In genomic region chr20:1438361-1438760, GRCh38 we compare ENCODE assay signal across 22 cellular contexts. TPM values are rescaled to one million over a fixed set of nuclear protein-coding genes. Genes with fewer than 3 reads are reported as not detected.
"Had no signal": no experiment of that assay in that cellular context is flagged by ENCODE, and none has a peak within 500 bp of the region (broad histone marks: within the 10 kb centered on the region; RNA-seq: fewer than 3 reads in every experiment).

No MANE protein-coding gene starts in this region.

- H3K36me3 ChIP-seq: uterus had no signal

- ATAC-seq: gastrocnemius medialis; heart right ventricle; right lobe of liver; stimulated activated memory B cell treated with anti-CD40 and anti-IgM and Interleukin-4, amounts not matched to agents 10 μg/mL and 1 μg/mL and 100 μg/mL, for 72 hours had no signal

- H3K27me3 ChIP-seq: dorsolateral prefrontal cortex, gastrocnemius medialis, heart right ventricle, right lobe of liver, tibial artery, upper lobe of left lung, uterus had no signal

- H3K4me3 ChIP-seq: dorsolateral prefrontal cortex, gastrocnemius medialis, heart right ventricle, prostate gland, right lobe of liver, tibial artery, upper lobe of left lung, uterus had no signal

- H3K27ac Mint-ChIP-seq: nephron; stimulated activated memory B cell treated with anti-CD40 and anti-IgM and Interleukin-4, amounts not matched to agents 10 μg/mL and 1 μg/mL and 100 μg/mL, for 72 hours; stimulated activated naive CD8-positive, alpha-beta T cell treated with anti-CD3 and anti-CD28 coated beads, Interleukin-15, Interleukin-2, amounts not matched to agents 100 ng/mL and 50 ng/mL, for 24 hours had no signal

- H3K27me3 Mint-ChIP-seq: naive B cell; stimulated activated memory B cell treated with anti-CD40 and anti-IgM and Interleukin-4, amounts not matched to agents 10 μg/mL and 1 μg/mL and 100 μg/mL, for 72 hours; stimulated activated naive CD8-positive, alpha-beta T cell treated with anti-CD3 and anti-CD28 coated beads, Interleukin-15, Interleukin-2, amounts not matched to agents 100 ng/mL and 50 ng/mL, for 24 hours had no signal

- H3K4me3 Mint-ChIP-seq: naive B cell; nephron; stimulated activated memory B cell treated with anti-CD40 and anti-IgM and Interleukin-4, amounts not matched to agents 10 μg/mL and 1 μg/mL and 100 μg/mL, for 72 hours; stimulated activated naive CD8-positive, alpha-beta T cell treated with anti-CD3 and anti-CD28 coated beads, Interleukin-15, Interleukin-2, amounts not matched to agents 100 ng/mL and 50 ng/mL, for 24 hours had no signal

- DNase-seq: dorsolateral prefrontal cortex; effector CD8-positive, alpha-beta T cell; gastrocnemius medialis; heart right ventricle; hypothalamus; kidney glomerular epithelial cell; mesendoderm; naive B cell; occipital lobe; right lobe of liver; stimulated activated CD4-positive, alpha-beta T cell treated with anti-CD3 and anti-CD28 coated beads, Interleukin-4, amount 100 ng/mL, for 1 hour; stimulated activated CD8-positive, alpha-beta memory T cell treated with anti-CD3 and anti-CD28 coated beads, Interleukin-4, amount 100 ng/mL, for 48 hours; tibial artery; upper lobe of left lung; uterus had no signal

- H3K4me1 ChIP-seq: parathyroid adenoma, prostate gland, right lobe of liver, tibial artery, uterus had no signal

- H3K4me1 Mint-ChIP-seq: nephron had no signal

- H3K9me3 ChIP-seq: gastrocnemius medialis, heart right ventricle, prostate gland, right lobe of liver, tibial artery, upper lobe of left lung, uterus had no signal

- H3K9ac ChIP-seq: parathyroid adenoma had no signal

- H3K27ac ChIP-seq: dorsolateral prefrontal cortex, gastrocnemius medialis, heart right ventricle, parathyroid adenoma, prostate gland, right lobe of liver, tibial artery, upper lobe of left lung, uterus had no signal

RNA-seq across cellular contexts. Expression of gene SIRPB2, which starts 52.9 kb away (rescaled TPM):
- total RNA-seq: fibroblast of villous mesenchyme, renal cortical epithelial cell had no signal
